ENCODE assay signal across 26 cellular contexts in genomic region chr7:67962863-67963262, GRCh38.
"Had no signal": no experiment of that assay in that cellular context is flagged by ENCODE, and none has a peak within 500 bp of the region (broad histone marks: within the 10 kb centered on the region; RNA-seq: fewer than 3 reads in every experiment).

No MANE protein-coding gene starts in this region.

- H3K4me1 ChIP-seq: stomach, suprapubic skin, testis, thyroid gland, tibial artery, tibial nerve, transverse colon, upper lobe of left lung, upper lobe of right lung, uterus, vagina had no signal

- DNase-seq: stimulated activated CD4-positive, alpha-beta T cell treated with anti-CD3 and anti-CD28 coated beads, Interleukin-2, amount 100 ng/mL, for 48 hours; stimulated activated CD4-positive, alpha-beta T cell treated with anti-CD3 and anti-CD28 coated beads, Interleukin-4, amount 100 ng/mL, for 1 hour; stimulated activated CD4-positive, alpha-beta T cell treated with anti-CD3 and anti-CD28 coated beads, Interleukin-4, amount 100 ng/mL, for 24 hours; stimulated activated CD4-positive, alpha-beta T cell treated with anti-CD3 and anti-CD28 coated beads, Interleukin-4, amount 100 ng/mL, for 4 hours; stimulated activated CD8-positive, alpha-beta memory T cell treated with anti-CD3 and anti-CD28 coated beads, Interleukin-4, amount 100 ng/mL, for 48 hours; stimulated activated naive B cell treated with anti-CD40 and anti-IgM and Interleukin-4, amounts not matched to agents 10 μg/mL and 1 μg/mL and 100 μg/mL, for 72 hours; stimulated activated naive CD4-positive, alpha-beta T cell; stimulated activated naive CD4-positive, alpha-beta T cell treated with Interleukin-2 at 50 U/mL for 16 hours; stimulated activated naive CD8-positive, alpha-beta T cell treated with anti-CD3 and anti-CD28 coated beads, Interleukin-15, amount 100 ng/mL, for 72 hours; stimulated activated naive CD8-positive, alpha-beta T cell treated with anti-CD3 and anti-CD28 coated beads, Interleukin-15, Interleukin-2, amounts not matched to agents 100 U/mL and 50 U/mL, for 24 hours; stomach; substantia nigra; testis; thyroid gland; tibial artery; transverse colon; trophoblast cell; upper lobe of left lung; upper lobe of right lung; uterus had no signal

- H3K27ac ChIP-seq: stomach, suprapubic skin, testis, thoracic aorta, thyroid gland, tibial artery, tibial nerve, transverse colon, upper lobe of left lung, upper lobe of right lung, uterus, vagina had no signal

- H3K4me3 ChIP-seq: stomach, suprapubic skin, testis, thoracic aorta, thyroid gland, tibial artery, tibial nerve, transverse colon, upper lobe of left lung, upper lobe of right lung, uterus, vagina had no signal

- ATAC-seq: stimulated activated effector memory CD8-positive, alpha-beta T cell treated with anti-CD3 and anti-CD28 coated beads, Interleukin-12 subunit alpha, Interleukin-12 subunit beta, amount 100 ng/mL, for 72 hours; stimulated activated memory B cell treated with anti-CD40 and anti-IgM and Interleukin-4, amounts not matched to agents 10 μg/mL and 1 μg/mL and 100 μg/mL, for 72 hours; stimulated activated naive B cell treated with anti-CD40 and anti-IgM and Interleukin-4, amounts not matched to agents 10 μg/mL and 1 μg/mL and 100 μg/mL, for 72 hours; stimulated activated naive CD8-positive, alpha-beta T cell treated with anti-CD3 and anti-CD28 coated beads, Interleukin-15, amount 100 ng/mL, for 72 hours; stimulated activated naive CD8-positive, alpha-beta T cell treated with anti-CD3 and anti-CD28 coated beads, Interleukin-15, Interleukin-2, amounts not matched to agents 100 U/mL and 50 U/mL, for 24 hours; upper lobe of right lung had no signal

- H3K36me3 ChIP-seq: stomach, suprapubic skin, thoracic aorta, thyroid gland, tibial artery, tibial nerve, transverse colon, upper lobe of left lung, upper lobe of right lung, uterus, vagina had no signal

- H3K9me3 ChIP-seq: testis, thoracic aorta, thyroid gland, tibial artery, transverse colon, upper lobe of left lung, upper lobe of right lung, uterus, vagina had no signal

- H3K27me3 ChIP-seq: stomach, suprapubic skin, testis, thyroid gland, tibial artery, tibial nerve, transverse colon, upper lobe of left lung, upper lobe of right lung, uterus, vagina had no signal
